In genomic region chr9:136573314-136573625, GRCh38 we compare ENCODE assay signal across 7 cellular contexts. TPM values are rescaled to one million over a fixed set of nuclear protein-coding genes. Genes with fewer than 3 reads are reported as not detected.
DNase-seq lines count a peak whose midpoint lies in the region; ATAC-seq, FAIRE-seq and TF ChIP-seq lines count a peak whose summit lies in the region.
"Not testable (repeated sequence)": the region's sequence is repeated elsewhere in the genome, so short reads cannot be mapped to it uniquely, and the experiment has no call there.

No MANE protein-coding gene starts in this region.

- not testable (repeated sequence) for H4K5ac ChIP-seq in IMR-90 (ENCODE audit: low read depth, low read length)

- peak overlapping the region; percentile 92 for H2AK9ac ChIP-seq in IMR-90 (replicated peaks; ENCODE audit: low read depth, low read length, poor library complexity)

- peak overlapping the region; percentile 59; the same call in 1 of the 2 replicates for H2AK5ac ChIP-seq in IMR-90 (ENCODE audit: low read depth, low read length)

- H3K18ac ChIP-seq in IMR-90 (ENCODE audit: low read depth, low read length): not testable (repeated sequence)

- DNase-seq in IMR-90; K562 (ENCODE audit: extremely low read depth in 1 of 4, low spot score in 3 of 4); cardiac muscle cell (ENCODE audit: low read depth in 1 of 2, low spot score in 1 of 2); mesothelial cell of epicardium (ENCODE audit: low spot score in 2 of 2, unreplicated experiment in 2 of 2); neural progenitor cell (ENCODE audit: low spot score); stimulated activated effector memory CD8-positive, alpha-beta T cell treated with anti-CD3 and anti-CD28 coated beads, Interleukin-12 subunit alpha, Interleukin-12 subunit beta, amount 100 ng/mL, for 72 hours (ENCODE audit: low spot score in 2 of 2): not testable (repeated sequence)
- peak in 2 of 3 donors; percentile 64 to 72 for DNase-seq in right cardiac atrium

- not testable (repeated sequence) for H4K8ac ChIP-seq in IMR-90 (ENCODE audit: low read depth in 2 of 2, low read length in 2 of 2)

- not testable (repeated sequence) for H2BK5ac ChIP-seq in IMR-90 (ENCODE audit: low read depth, low read length, poor library complexity, severe bottlenecking)

- H3K9me3 ChIP-seq in IMR-90 (ENCODE audit: control insufficient read depth, insufficient read depth, low read length); K562 (replicated peaks; ENCODE audit: control insufficient read depth, insufficient read depth, low read depth, low read length); cardiac muscle cell (ENCODE audit: low read depth); right cardiac atrium (ENCODE audit: control insufficient read depth, low read length); neural progenitor cell (ENCODE audit: low read depth): not testable (repeated sequence)

- peak overlapping the region; percentile 82 for H3K14ac ChIP-seq in IMR-90 (replicated peaks; ENCODE audit: low read depth, low read length)

- H3K27ac Mint-ChIP-seq in mesothelial cell of epicardium (peak overlapping the region; percentile 74), neural progenitor cell (peak overlapping the region; percentile 97)
- peak overlapping the region; percentile 71 for H3K27ac Mint-ChIP-seq in stimulated activated effector memory CD8-positive, alpha-beta T cell treated with anti-CD3 and anti-CD28 coated beads, Interleukin-12 subunit alpha, Interleukin-12 subunit beta, amount 100 ng/mL, for 72 hours

- not testable (repeated sequence) for H3K23ac ChIP-seq in IMR-90 (ENCODE audit: low read depth, low read length)

- not testable (repeated sequence) for H3K9me3 Mint-ChIP-seq in mesothelial cell of epicardium; neural progenitor cell; stimulated activated effector memory CD8-positive, alpha-beta T cell treated with anti-CD3 and anti-CD28 coated beads, Interleukin-12 subunit alpha, Interleukin-12 subunit beta, amount 100 ng/mL, for 72 hours

- not testable (repeated sequence) for TF ChIP-seq RAD21 in IMR-90 (IDR thresholded peaks at IDR 0.05; ENCODE audit: low read length); K562 (CRISPR knock-in tag; conservative IDR thresholded peaks at IDR 0.05 in 1 of 2, IDR thresholded peaks at IDR 0.05 in 1 of 2)

- ATAC-seq in IMR-90 (ENCODE audit: low read depth); K562; right cardiac atrium; stimulated activated effector memory CD8-positive, alpha-beta T cell treated with anti-CD3 and anti-CD28 coated beads, Interleukin-12 subunit alpha, Interleukin-12 subunit beta, amount 100 ng/mL, for 72 hours: not testable (repeated sequence)

- not testable (repeated sequence) for TF ChIP-seq CTCF in IMR-90 (conservative IDR thresholded peaks at IDR 0.05; ENCODE audit: low read depth, low read length); K562 (IDR thresholded peaks at IDR 0.05 in 2 of 3, conservative IDR thresholded peaks at IDR 0.05 in 1 of 3; ENCODE audit: insufficient read depth in 2 of 3, low read depth in 1 of 3, low read length in 3 of 3); cardiac muscle cell (IDR thresholded peaks at IDR 0.05; ENCODE audit: low read depth, low read length); mesothelial cell of epicardium (IDR thresholded peaks at IDR 0.05; ENCODE audit: unreplicated experiment); neural progenitor cell (IDR thresholded peaks at IDR 0.05)

- H3K4me2 ChIP-seq in IMR-90 (ENCODE audit: low read depth, low read length); K562 (ENCODE audit: insufficient read depth, low read length): not testable (repeated sequence)
- peak overlapping the region; percentile 67 for H3K4me2 ChIP-seq in neural progenitor cell

- not testable (repeated sequence) for H3K27me3 ChIP-seq in IMR-90 (ENCODE audit: control insufficient read depth, insufficient read depth, low read length); K562 (ENCODE audit: control insufficient read depth in 2 of 2, insufficient read depth in 2 of 2, low read length in 2 of 2); cardiac muscle cell; right cardiac atrium (ENCODE audit: control insufficient read depth, insufficient read depth); neural progenitor cell

- not testable (repeated sequence) for H3K56ac ChIP-seq in IMR-90 (ENCODE audit: extremely low read depth, insufficient read depth, low read length)

- peak overlapping the region; percentile 86; the same call in 1 of the 2 replicates for H2BK20ac ChIP-seq in IMR-90 (ENCODE audit: low read depth, low read length)

- H4K91ac ChIP-seq in IMR-90 (ENCODE audit: insufficient read depth, low read depth, low read length): not testable (repeated sequence)

- TF ChIP-seq EP300 in K562 (IDR thresholded peaks at IDR 0.05; ENCODE audit: low read length): not testable (repeated sequence)

- not testable (repeated sequence) for H3K4me3 Mint-ChIP-seq in mesothelial cell of epicardium, neural progenitor cell
- peak overlapping the region; percentile 24 for H3K4me3 Mint-ChIP-seq in stimulated activated effector memory CD8-positive, alpha-beta T cell treated with anti-CD3 and anti-CD28 coated beads, Interleukin-12 subunit alpha, Interleukin-12 subunit beta, amount 100 ng/mL, for 72 hours

- WGBS in IMR-90 (ENCODE audit: extremely low coverage in 2 of 2, insufficient read length in 1 of 2), 2 experiments: 72% methylated on average over 6 of the region's 14 CpGs; no CpG with 5 or more reads in 1 of the 2 experiments
- 35% methylated on average over 14 of the region's 14 CpGs for WGBS in K562 (ENCODE audit: insufficient coverage, low coverage, missing lambda C conversion rate)
- 68% methylated on average over 14 of the region's 14 CpGs for WGBS in right cardiac atrium

- dilution Hi-C loops in IMR-90 (cut with HindIII; ENCODE audit: low sequenced_read_pairs, unreplicated experiment): not testable (repeated sequence)

- H3K4me3 ChIP-seq in IMR-90 (ENCODE audit: insufficient read depth, low read depth, low read length); K562; cardiac muscle cell; right cardiac atrium (ENCODE audit: low read length); neural progenitor cell: not testable (repeated sequence)

- H3K4me1 ChIP-seq in IMR-90 (ENCODE audit: control insufficient read depth, insufficient read depth, low read length): peaks cover 23% of the 10 kb centered on the region
- peaks cover 8 to 65% of the 10 kb centered on the region in 2 experiments; a peak in 4 of 5 replicates for H3K4me1 ChIP-seq in K562 (replicated peaks in 1 of 2; ENCODE audit: control insufficient read depth in 2 of 2, insufficient read depth in 2 of 2, low read length in 2 of 2)
- H3K4me1 ChIP-seq in cardiac muscle cell (ENCODE audit: low read depth): peaks cover 38% of the 10 kb centered on the region
- H3K4me1 ChIP-seq in right cardiac atrium (ENCODE audit: control insufficient read depth, insufficient read depth, low read length): peaks cover 11% of the 10 kb centered on the region
- peaks cover 32% of the 10 kb centered on the region for H3K4me1 ChIP-seq in neural progenitor cell

- not testable (repeated sequence) for H3K27me3 Mint-ChIP-seq in mesothelial cell of epicardium (ENCODE audit: low read depth)
- peaks cover 18% of the 10 kb centered on the region for H3K27me3 Mint-ChIP-seq in neural progenitor cell (ENCODE audit: insufficient read depth, low read depth)

- not testable (repeated sequence) for H3K9ac ChIP-seq in IMR-90 (ENCODE audit: low read depth, low read length); K562 (ENCODE audit: insufficient read depth in 1 of 2, low read depth in 2 of 2, low read length in 2 of 2); neural progenitor cell

- POLR2A ChIA-PET in IMR-90 (lab: Charles Lee; ENCODE audit: unreplicated experiment) (interaction anchor here (0.6 kb wide), 1 partner anchor 10 kb away, joined by 3 read pairs; no protein-coding TSS in a partner anchor), K562 (lab: Yijun Ruan, JAX) (interaction anchor here (0.6 to 3.1 kb wide), 4 partner anchors 10 to 59 kb away, joined by 3 to 15 read pairs (median 3); no protein-coding TSS in a partner anchor)

- peaks cover 21% of the 10 kb centered on the region for H3K9me1 ChIP-seq in IMR-90 (ENCODE audit: insufficient read depth, low read length)
- not testable (repeated sequence) for H3K9me1 ChIP-seq in K562 (ENCODE audit: control insufficient read depth, insufficient read depth, low read length)

- peaks cover 51% of the 10 kb centered on the region for H3K4me1 Mint-ChIP-seq in mesothelial cell of epicardium
- peaks cover 62% of the 10 kb centered on the region for H3K4me1 Mint-ChIP-seq in neural progenitor cell
- peaks cover 24% of the 10 kb centered on the region for H3K4me1 Mint-ChIP-seq in stimulated activated effector memory CD8-positive, alpha-beta T cell treated with anti-CD3 and anti-CD28 coated beads, Interleukin-12 subunit alpha, Interleukin-12 subunit beta, amount 100 ng/mL, for 72 hours

- peaks cover 40% of the 10 kb centered on the region for H3F3A ChIP-seq in neural progenitor cell (ENCODE audit: low read depth)

- not testable (repeated sequence) for FAIRE-seq in K562 (lab: Jason Lieb, UNC)

- not testable (repeated sequence) for H3K27ac ChIP-seq in IMR-90 (ENCODE audit: insufficient read depth, low read length); K562 (ENCODE audit: extremely low read depth, low read depth, low read length)
- H3K27ac ChIP-seq in cardiac muscle cell (peak overlapping the region; percentile 97), right cardiac atrium (ENCODE audit: low read length) (peak overlapping the region; percentile 39), neural progenitor cell (peak overlapping the region; percentile 95)

- H3K36me3 ChIP-seq in IMR-90 (ENCODE audit: control insufficient read depth, insufficient read depth, low read length); K562 (ENCODE audit: control insufficient read depth, insufficient read depth, low read length); cardiac muscle cell; neural progenitor cell: not testable (repeated sequence)

- H4K20me1 ChIP-seq in IMR-90 (ENCODE audit: insufficient read depth, low read length); K562 (replicated peaks; ENCODE audit: control insufficient read depth, insufficient read depth, low read length); neural progenitor cell (ENCODE audit: low read depth): not testable (repeated sequence)

- TF ChIP-seq POLR2A in IMR-90 (IDR thresholded peaks at IDR 0.05; ENCODE audit: low read depth, low read length); K562 (conservative IDR thresholded peaks at IDR 0.05): not testable (repeated sequence)

- intact Hi-C loops in IMR-90 (cut with micrococcal nuclease); K562 (cut with micrococcal nuclease); right cardiac atrium (cut with DNase I): not testable (repeated sequence)

- H3K79me2 ChIP-seq in K562 (ENCODE audit: control insufficient read depth, insufficient read depth, low read length); neural progenitor cell (ENCODE audit: low read depth): not testable (repeated sequence)

- H2BK120ac ChIP-seq in IMR-90 (ENCODE audit: low read depth, low read length): peak overlapping the region; percentile 94

- not testable (repeated sequence) for BruUV-seq in IMR-90 (replicated peaks; lab: Mats Ljungman, UMichigan); K562 (replicated peaks; lab: Mats Ljungman, UMichigan)

- H2AFZ ChIP-seq in IMR-90 (replicated peaks; ENCODE audit: low read length, poor library complexity) (peak overlapping the region; percentile 84), K562 (ENCODE audit: low read depth, low read length) (peak overlapping the region; percentile 66; the same call in 1 of the 2 replicates)
- not testable (repeated sequence) for H2AFZ ChIP-seq in neural progenitor cell (replicated peaks)

- in situ Hi-C loops in IMR-90 (cut with MboI; ENCODE audit: low sequenced_read_pairs); K562 (cut with MboI): not testable (repeated sequence)

- H2BK15ac ChIP-seq in IMR-90 (ENCODE audit: low read depth, low read length): not testable (repeated sequence)

- H3K4ac ChIP-seq in IMR-90 (ENCODE audit: low read depth, low read length): peak overlapping the region; percentile 87

- peaks cover 0 to 10% of the 10 kb centered on the region in 2 experiments; a peak in 1 of 4 replicates for H3K79me1 ChIP-seq in IMR-90 (ENCODE audit: low read depth in 1 of 2, low read length in 2 of 2)

- H3K36me3 Mint-ChIP-seq in mesothelial cell of epicardium; neural progenitor cell; stimulated activated effector memory CD8-positive, alpha-beta T cell treated with anti-CD3 and anti-CD28 coated beads, Interleukin-12 subunit alpha, Interleukin-12 subunit beta, amount 100 ng/mL, for 72 hours: not testable (repeated sequence)

- CTCF ChIA-PET in IMR-90 (lab: Yijun Ruan, JAX); K562 (lab: Yijun Ruan, JAX; ENCODE audit: low intra/inter-chr PET ratio): not testable (repeated sequence)

RNA-seq across cellular contexts. Expression of gene NOTCH1, which starts 27.4 kb away (rescaled TPM):
- 1.8 and 2.5 TPM in 2 replicates for total RNA-seq in IMR-90 (2012; rRNA removed)
- polyA plus RNA-seq in IMR-90 (2012; rRNA removed): 6.0 and 6.9 TPM in 2 replicates
- polyA plus RNA-seq in IMR-90 (2012; cell fraction: cytosol; rRNA removed): 4.0 and 8.0 TPM in 2 replicates
- 19.2 and 42.7 TPM in 2 replicates for polyA plus RNA-seq in IMR-90 (2012; cell fraction: nucleus; rRNA removed; ENCODE audit: low replicate concordance)
- total RNA-seq in K562 (2011; cell fraction: chromatin; rRNA removed; ENCODE audit: low replicate concordance): 19.9 and 65.7 TPM in 2 replicates
- 52.4 and 65.7 TPM in 2 replicates for total RNA-seq in K562 (2011; cell fraction: nucleolus; rRNA removed)
- 25.2 and 35.0 TPM in 2 replicates for total RNA-seq in K562 (2011; cell fraction: nucleoplasm; rRNA removed)
- 7.1 and 12.0 TPM in 2 replicates for total RNA-seq in K562 (2014; rRNA removed)
- total RNA-seq in K562 (2014; rRNA removed; fragmentation: Illumina TruSeq; extraction: Trizol): 0.69 and 0.73 TPM in 2 replicates
- total RNA-seq in K562 (2015; rRNA removed; fragmentation: Illumina TruSeq; extraction: Trizol): 2.3 and 2.8 TPM in 2 replicates
- total RNA-seq in K562 (2021): 26.7 and 31.4 TPM in 2 replicates
- 1.2 and 2.2 TPM in 2 replicates for polyA plus RNA-seq in K562 (2011; rRNA removed)
- 2.9 and 4.9 TPM in 2 replicates for polyA plus RNA-seq in K562 (2011; cell fraction: cytosol; rRNA removed)
- polyA plus RNA-seq in K562 (2011; cell fraction: nucleus; rRNA removed): 13.3 and 22.9 TPM in 2 replicates
- polyA plus RNA-seq in K562 (2012): 10.2 and 14.1 TPM in 2 replicates
- 2.6 and 6.3 TPM in 2 replicates for polyA plus RNA-seq in K562 (2014; fragmentation: Illumina TruSeq; extraction: Trizol)
- polyA plus RNA-seq in K562 (2014; fragmentation: Nextera tagmentation; extraction: Ambion mirVana): under 1 TPM; 0.03 to 0.04 TPM
- polyA plus RNA-seq in K562 (2014; rRNA removed): 8.2 and 8.6 TPM in 2 replicates
- polyA minus RNA-seq in K562 (2011; rRNA and poly(A)+ RNA removed): 2.0 and 2.8 TPM in 2 replicates
- polyA minus RNA-seq in K562 (2011; cell fraction: cytosol; rRNA and poly(A)+ RNA removed): 35.0 and 45.4 TPM in 2 replicates
- polyA minus RNA-seq in K562 (2011; cell fraction: nucleus; rRNA and poly(A)+ RNA removed): 15.9 and 18.9 TPM in 2 replicates
- 17.8 and 20.9 TPM in 2 replicates for total RNA-seq in cardiac muscle cell
- 7.1 and 7.3 TPM in 2 replicates for polyA plus RNA-seq in cardiac muscle cell
- total RNA-seq in right cardiac atrium: 10 to 100 TPM; 20.4 to 31.9 (median 29.4) TPM
- polyA plus RNA-seq in right cardiac atrium: 10.8 TPM
- 104 to 107 TPM (median 104 TPM) in 3 replicates for total RNA-seq in mesothelial cell of epicardium
- total RNA-seq in neural progenitor cell (ENCODE audit: low replicate concordance): 11.7 and 32.4 TPM in 2 replicates
